15 cellular contexts compared by ENCODE assay signal in genomic region chr16:64532117-64532516, GRCh38.
DNase-seq lines count a peak whose midpoint lies in the region; ATAC-seq and TF ChIP-seq lines count a peak whose summit lies in the region.
"Had no signal": no experiment of that assay in that cellular context is flagged by ENCODE, and none has a peak within 500 bp of the region (broad histone marks: within the 10 kb centered on the region; RNA-seq: fewer than 3 reads in every experiment).

No MANE protein-coding gene starts in this region.

- no peaks in the 10 kb centered on the region for H4K20me1 ChIP-seq in Karpas-422 (ENCODE audit: insufficient read depth, low read depth, low read length)
- H4K20me1 ChIP-seq in OCI-LY1 (ENCODE audit: insufficient read depth, low read length), result no peaks in the 10 kb centered on the region

- no peaks in the 10 kb centered on the region for H3F3A ChIP-seq in OCI-LY1 (ENCODE audit: insufficient read depth, low read length)

- TF ChIP-seq EP300 in transverse colon (IDR thresholded peaks at IDR 0.05; ENCODE audit: low read depth), result no peak

- H3K27me3 ChIP-seq in Karpas-422 (ENCODE audit: low read length) (no peaks in the 10 kb centered on the region), OCI-LY1 (ENCODE audit: insufficient read depth, low read length) (no peaks in the 10 kb centered on the region), thoracic aorta (replicated peaks; ENCODE audit: insufficient read depth) (no peaks in the 10 kb centered on the region), transverse colon (no peaks in the 10 kb centered on the region), aorta (ENCODE audit: control insufficient read depth in 1 of 2, insufficient read depth in 2 of 2, low read length in 1 of 2) (no peaks in the 10 kb centered on the region)
- H3K27me3 ChIP-seq: BE2C had no signal

- no peak for TF ChIP-seq POLR2A in transverse colon (IDR thresholded peaks at IDR 0.05)

- H3K4me1 ChIP-seq in Karpas-422 (ENCODE audit: low read length), result peaks cover 5% of the 10 kb centered on the region
- H3K4me1 ChIP-seq in OCI-LY1 (ENCODE audit: insufficient read depth, low read length, severe bottlenecking), result peaks cover 21% of the 10 kb centered on the region
- H3K4me1 ChIP-seq in thoracic aorta (ENCODE audit: control insufficient read depth in 1 of 2, low read depth in 2 of 2), result peaks cover 0 to 4% of the 10 kb centered on the region in 2 donors
- H3K4me1 ChIP-seq in transverse colon, result no peaks in the 10 kb centered on the region
- H3K4me1 ChIP-seq in aorta (ENCODE audit: control insufficient read depth in 1 of 2, insufficient read depth in 2 of 2, low read length in 2 of 2), result no peaks in the 10 kb centered on the region
- H3K4me1 ChIP-seq: A549 had no signal

- H3K4me2 ChIP-seq in Karpas-422 (ENCODE audit: low read depth, low read length, poor library complexity, severe bottlenecking) (peak overlapping the region; percentile 48), OCI-LY1 (ENCODE audit: low read length) (peak overlapping the region; percentile 35)
- H3K4me2 ChIP-seq: A549 had no signal

- in situ Hi-C loops in transverse colon (cut with MboI; ENCODE audit: low pct_ligation_motif_present in 1 of 4, low pct_unique_long_range_greater_than_20kb in 1 of 4, low sequenced_read_pairs in 3 of 4), result no loop called here

- TF ChIP-seq CTCF in OCI-LY1 (IDR thresholded peaks at IDR 0.05; ENCODE audit: low read length), result no peak
- no peak for TF ChIP-seq CTCF in thoracic aorta (IDR thresholded peaks at IDR 0.05)
- TF ChIP-seq CTCF in transverse colon (IDR thresholded peaks at IDR 0.05), result no peak

- intact Hi-C loops in transverse colon (cut with DNase I; ENCODE audit: low total_unique reads) (no loop called here), aorta (cut with DNase I) (no loop called here)

- H3K27ac ChIP-seq in Karpas-422 (ENCODE audit: low read length) (no peak overlapping the region), OCI-LY1 (ENCODE audit: low read depth, low read length, poor library complexity, severe bottlenecking) (no peak overlapping the region), thoracic aorta (no peak overlapping the region), transverse colon (no peak overlapping the region), aorta (ENCODE audit: low read depth in 1 of 2, low read length in 2 of 2) (no peak overlapping the region)
- H3K27ac ChIP-seq: A549, C4-2B had no signal

- DNase-seq in Karpas-422 (no peak), fibroblast of peridontal ligament (ENCODE audit: extremely low read depth) (peak; percentile 38), thoracic aorta (ENCODE audit: low spot score) (no peak), NCI-H446 treated with DMSO at 0.1 percent for 48 hours (lab: John Stamatoyannopoulos, UW) (no peak), transverse colon (no peak), aorta (no peak)
- DNase-seq: BE2C; CD4-positive, alpha-beta memory T cell; DMS79 treated with DMSO at 0.1 percent for 48 hours; EL; GOT3; H9 had no signal

- no peak overlapping the region for H3K9ac ChIP-seq in Karpas-422 (ENCODE audit: low read length)
- no peak overlapping the region for H3K9ac ChIP-seq in OCI-LY1 (ENCODE audit: low read length)

- 63 to 65% methylated on average over 2 to 3 of the region's 3 CpGs for WGBS in transverse colon (ENCODE audit: low coverage in 1 of 2), 2 donors
- WGBS in aorta, 2 donors, result 45 to 55% methylated on average over 3 of the region's 3 CpGs

- ATAC-seq in thoracic aorta (ENCODE audit: insufficient number of reproducible peaks, low FRiP score, low read depth), result no peak
- no peak for ATAC-seq in aorta (ENCODE audit: low FRiP score)
- ATAC-seq: A549 had no signal

- H3K79me2 ChIP-seq in Karpas-422 (ENCODE audit: low read length) (no peaks in the 10 kb centered on the region), OCI-LY1 (ENCODE audit: insufficient read depth, low read length) (no peaks in the 10 kb centered on the region)

- H3K36me3 ChIP-seq in Karpas-422 (ENCODE audit: insufficient read depth, low read length) (no peaks in the 10 kb centered on the region), OCI-LY1 (ENCODE audit: insufficient read depth, low read length) (no peaks in the 10 kb centered on the region), thoracic aorta (no peaks in the 10 kb centered on the region), transverse colon (no peaks in the 10 kb centered on the region), aorta (ENCODE audit: control insufficient read depth in 1 of 2, insufficient read depth in 2 of 2, low read length in 1 of 2) (no peaks in the 10 kb centered on the region)
- H3K36me3 ChIP-seq: BE2C had no signal

- no peaks in the 10 kb centered on the region for H3K9me2 ChIP-seq in Karpas-422 (replicated peaks; ENCODE audit: insufficient read depth, low read length)
- no peaks in the 10 kb centered on the region for H3K9me2 ChIP-seq in OCI-LY1 (ENCODE audit: low read depth, low read length)

- H3K9me3 ChIP-seq in Karpas-422 (ENCODE audit: low read length), result no peaks in the 10 kb centered on the region
- H3K9me3 ChIP-seq in OCI-LY1 (ENCODE audit: low read length), result no peaks in the 10 kb centered on the region
- no peaks in the 10 kb centered on the region for H3K9me3 ChIP-seq in thoracic aorta
- H3K9me3 ChIP-seq in transverse colon, result no peaks in the 10 kb centered on the region
- H3K9me3 ChIP-seq in aorta (ENCODE audit: control insufficient read depth, low read length), result no peaks in the 10 kb centered on the region
- H3K9me3 ChIP-seq: A549, BE2C had no signal

- peak overlapping the region; percentile 52; the same call in 1 of the 2 replicates for H2AFZ ChIP-seq in Karpas-422 (ENCODE audit: low read length)
- peak overlapping the region; percentile 27 for H2AFZ ChIP-seq in OCI-LY1 (ENCODE audit: low read length)

- H3K4me3 ChIP-seq in Karpas-422 (ENCODE audit: low read length) (no peak overlapping the region), OCI-LY1 (ENCODE audit: low read depth, low read length, poor library complexity, severe bottlenecking) (no peak overlapping the region), thoracic aorta (peak overlapping the region; percentile 42), transverse colon (no peak overlapping the region), aorta (ENCODE audit: low read length in 2 of 2) (no peak overlapping the region)
- H3K4me3 ChIP-seq: A549 had no signal
